In the genomic region with DNA sequence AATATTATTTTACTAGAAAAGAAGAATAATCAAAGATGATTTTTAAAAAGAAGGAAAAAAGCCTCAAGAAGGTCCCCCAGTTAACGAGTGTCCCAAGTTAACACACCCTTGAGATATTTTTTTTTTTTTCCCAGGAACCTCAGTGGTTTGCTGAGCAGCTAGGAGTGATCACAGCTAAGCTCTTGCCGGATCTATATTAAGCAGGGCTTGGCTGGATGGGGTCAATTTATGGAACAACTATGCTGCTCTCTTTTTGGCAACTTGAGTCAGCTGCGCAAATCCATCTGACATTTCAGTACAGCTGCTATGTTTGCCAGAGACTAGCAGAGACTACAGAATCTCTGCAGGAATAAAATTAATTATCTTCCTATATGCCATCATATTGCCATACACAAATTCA, we compare ENCODE assay signal across 18 cellular contexts. TPM values are rescaled to one million over a fixed set of nuclear protein-coding genes. Genes with fewer than 3 reads are reported as not detected.
DNase-seq lines count a peak whose midpoint lies in the region; ATAC-seq, FAIRE-seq and TF ChIP-seq lines count a peak whose summit lies in the region.
"Had no signal": no experiment of that assay in that cellular context is flagged by ENCODE, and none has a peak within 500 bp of the region (broad histone marks: within the 10 kb centered on the region; RNA-seq: fewer than 3 reads in every experiment).

A gene (minus strand): TSS at position 198 of the 400 bp plus-strand sequence. CDS start 209 bp downstream, outside the sequence.

- H4K20me1 ChIP-seq in KMS-11 (ENCODE audit: insufficient read depth) (no peaks in the 10 kb centered on the region), endothelial cell of umbilical vein (replicated peaks; ENCODE audit: control insufficient read depth, extremely low read depth, insufficient read depth, low read length) (no peaks in the 10 kb centered on the region)

- no TSS peak for BruUV-seq in endothelial cell of umbilical vein (replicated peaks; lab: Mats Ljungman, UMichigan)

- TF ChIP-seq POLR2A in endothelial cell of umbilical vein (IDR thresholded peaks at IDR 0.05; ENCODE audit: low read depth, low read length), result no peak

- H3K9me3 ChIP-seq in endothelial cell of umbilical vein (replicated peaks; ENCODE audit: control insufficient read depth, insufficient read depth, low read length) (no peaks in the 10 kb centered on the region), lung (ENCODE audit: control insufficient read depth in 2 of 2, insufficient read depth in 1 of 2, low read length in 1 of 2) (no peaks in the 10 kb centered on the region), skeletal muscle tissue (ENCODE audit: control insufficient read depth in 3 of 3, low read length in 3 of 3) (no peaks in the 10 kb centered on the region), WERI-Rb-1 (ENCODE audit: severe bottlenecking) (no peaks in the 10 kb centered on the region)

- H3K36me3 ChIP-seq in KMS-11 (ENCODE audit: insufficient read depth), result no peaks in the 10 kb centered on the region
- H3K36me3 ChIP-seq in endothelial cell of umbilical vein (ENCODE audit: control insufficient read depth in 2 of 2, extremely low read depth in 1 of 2, insufficient read depth in 2 of 2, low read length in 2 of 2), result no peaks in the 10 kb centered on the region
- no peaks in the 10 kb centered on the region for H3K36me3 ChIP-seq in lung (ENCODE audit: control insufficient read depth in 2 of 2, insufficient read depth in 2 of 2, low read length in 2 of 2)
- H3K36me3 ChIP-seq in skeletal muscle tissue (ENCODE audit: control insufficient read depth in 3 of 3, insufficient read depth in 3 of 3, low read length in 3 of 3), result peaks cover 2 to 15% (median 12%) of the 10 kb centered on the region in 3 donors
- no peaks in the 10 kb centered on the region for H3K36me3 ChIP-seq in WERI-Rb-1

- intact Hi-C loops in endothelial cell of umbilical vein (cut with micrococcal nuclease), result loop anchor here (2.0 kb wide), 1 partner anchor 38 kb away; no protein-coding TSS in a partner anchor

- POLR2A ChIA-PET in endothelial cell of umbilical vein (lab: Charles Lee), result no interaction called here

- no peaks in the 10 kb centered on the region for H3K9me1 ChIP-seq in endothelial cell of umbilical vein (replicated peaks; ENCODE audit: control insufficient read depth, extremely low read depth, insufficient read depth, low read length)

- dilution Hi-C loops in endothelial cell of umbilical vein (cut with MboI; ENCODE audit: extremely low pct_ligation_motif_present, low sequenced_read_pairs), result no loop called here

- ATAC-seq in lung (ENCODE audit: insufficient read depth, low FRiP score) (no peak), HG02885 (IDR thresholded peaks at IDR 0.05; ENCODE audit: poor library complexity, unreplicated experiment) (no peak)

- H3K27ac ChIP-seq in KMS-11, result no peak within 1 kb of the TSS
- no peak within 1 kb of the TSS for H3K27ac ChIP-seq in endothelial cell of umbilical vein (ENCODE audit: insufficient read depth, low read depth, low read length)
- peak within 1 kb of the TSS; percentile 31 to 70 for H3K27ac ChIP-seq in lung (ENCODE audit: low read depth in 1 of 2, low read length in 1 of 2)
- H3K27ac ChIP-seq in skeletal muscle tissue (ENCODE audit: low read depth, low read length), result peak within 1 kb of the TSS; percentile 91
- H3K27ac ChIP-seq in WERI-Rb-1, result no peak within 1 kb of the TSS

- H2AFZ ChIP-seq in KMS-11 (ENCODE audit: low read depth), result peak within 1 kb of the TSS; percentile 44; the same call in 1 of the 2 replicates
- H2AFZ ChIP-seq in endothelial cell of umbilical vein (ENCODE audit: low read depth, low read length), result no peak within 1 kb of the TSS

- WGBS in lung, 2 donors, result 74 to 78% methylated on average over 3 of the region's 3 CpGs

- H3K79me2 ChIP-seq in KMS-11 (ENCODE audit: insufficient read depth, low read depth), result no peaks in the 10 kb centered on the region
- H3K79me2 ChIP-seq in endothelial cell of umbilical vein (ENCODE audit: control insufficient read depth, insufficient read depth, low read length), result no peaks in the 10 kb centered on the region

- no peak for DNase-seq in endothelial cell of umbilical vein (ENCODE audit: low read depth, low spot score)
- no peak for DNase-seq in lung (ENCODE audit: low spot score)
- DNase-seq in NCI-H69 (lab: John Stamatoyannopoulos, UW), result no peak
- no peak for DNase-seq in WERI-Rb-1
- no peak for DNase-seq in NCI-H2196 treated with DMSO at 0.1 percent for 48 hours (lab: John Stamatoyannopoulos, UW; ENCODE audit: unreplicated experiment)
- DNase-seq: activated CD4-positive, alpha-beta T cell treated with anti-CD3 and anti-CD28 coated beads for 1 hour; CD8-positive, alpha-beta memory T cell; cortex of kidney; foreskin fibroblast; KG1; midbrain; NCI-H1092 treated with DMSO at 0.1 percent for 48 hours; NCI-H2081; RPMI8226 had no signal

- H3K4me3 ChIP-seq in KMS-11 (IDR thresholded peaks at IDR 0.05; ENCODE audit: insufficient read depth, low read depth, low read length), result no peak within 1 kb of the TSS
- no peak within 1 kb of the TSS for H3K4me3 ChIP-seq in endothelial cell of umbilical vein (replicated peaks in 1 of 3; ENCODE audit: insufficient read depth in 1 of 3, low read depth in 1 of 3, low read length in 3 of 3)
- H3K4me3 ChIP-seq in lung, result no peak within 1 kb of the TSS
- H3K4me3 ChIP-seq in skeletal muscle tissue (ENCODE audit: low read length in 3 of 3), result peak within 1 kb of the TSS; percentile 71 to 80 (median 73)
- H3K4me3 ChIP-seq in WERI-Rb-1 (ENCODE audit: low read depth, low read length), result no peak within 1 kb of the TSS

- no peaks in the 10 kb centered on the region for H3K27me3 ChIP-seq in KMS-11 (ENCODE audit: insufficient read depth, low read depth)
- no peaks in the 10 kb centered on the region for H3K27me3 ChIP-seq in endothelial cell of umbilical vein (ENCODE audit: control insufficient read depth in 2 of 2, insufficient read depth in 2 of 2, low read length in 2 of 2)
- H3K27me3 ChIP-seq in lung (ENCODE audit: control insufficient read depth, insufficient read depth), result no peaks in the 10 kb centered on the region
- H3K27me3 ChIP-seq in skeletal muscle tissue (ENCODE audit: control insufficient read depth in 3 of 3, insufficient read depth in 3 of 3, low read length in 3 of 3), result no peaks in the 10 kb centered on the region
- H3K27me3 ChIP-seq in WERI-Rb-1 (ENCODE audit: insufficient read depth, low read depth, severe bottlenecking), result no peaks in the 10 kb centered on the region

- TF ChIP-seq CTCF in KMS-11 (conservative IDR thresholded peaks at IDR 0.05; ENCODE audit: low read depth, low read length) (no peak), endothelial cell of umbilical vein (IDR thresholded peaks at IDR 0.05; ENCODE audit: extremely low read depth in 1 of 2, insufficient read depth in 1 of 2, low read depth in 1 of 2, low read length in 2 of 2) (no peak), lung (IDR thresholded peaks at IDR 0.05; ENCODE audit: control extremely low read depth, extremely low read depth) (no peak), WERI-Rb-1 (IDR thresholded peaks at IDR 0.05; ENCODE audit: low read depth, low read length) (no peak)

- CTCF ChIA-PET in endothelial cell of umbilical vein (lab: Charles Lee), result interaction anchor here (0.6 to 5.3 kb wide), 8 partner anchors 9 to 317 kb away, joined by 3 to 56 read pairs (median 4); no protein-coding TSS in a partner anchor

- FAIRE-seq in endothelial cell of umbilical vein (lab: Jason Lieb, UNC), result no peak
- FAIRE-seq: GM12892 had no signal

- H3K4me1 ChIP-seq in KMS-11 (ENCODE audit: low read depth, poor library complexity, severe bottlenecking), result peaks cover 8% of the 10 kb centered on the region
- peaks cover 20% of the 10 kb centered on the region for H3K4me1 ChIP-seq in endothelial cell of umbilical vein (ENCODE audit: control insufficient read depth, extremely low read depth, insufficient read depth, low read length)
- peaks cover 0 to 8% of the 10 kb centered on the region in 2 donors for H3K4me1 ChIP-seq in lung (ENCODE audit: control insufficient read depth in 2 of 2, insufficient read depth in 2 of 2, low read length in 2 of 2)
- H3K4me1 ChIP-seq in skeletal muscle tissue (ENCODE audit: control insufficient read depth in 3 of 3, insufficient read depth in 3 of 3, low read length in 3 of 3), result peaks cover 13 to 21% (median 20%) of the 10 kb centered on the region in 3 donors

- no peak within 1 kb of the TSS for H3K9ac ChIP-seq in KMS-11
- H3K9ac ChIP-seq in endothelial cell of umbilical vein (replicated peaks; ENCODE audit: extremely low read depth, insufficient read depth, low read length), result no peak within 1 kb of the TSS
- H3K9ac ChIP-seq in skeletal muscle tissue (ENCODE audit: low read depth in 1 of 3, low read length in 3 of 3), result peak within 1 kb of the TSS; percentile 80 to 91 (median 81)

- H3K4me2 ChIP-seq in KMS-11, result no peak within 1 kb of the TSS
- peak within 1 kb of the TSS; percentile 73 for H3K4me2 ChIP-seq in endothelial cell of umbilical vein (ENCODE audit: insufficient read depth, low read length)

TF ChIP-seq in endothelial cell of umbilical vein, 7 proteins besides CTCF, POLR2A, EP300 and RAD21:
- no peak for TF ChIP-seq EZH2 (IDR thresholded peaks at IDR 0.05; ENCODE audit: borderline replicate concordance, low read depth, low read length, severe bottlenecking)
- TF ChIP-seq, protein P1, sequence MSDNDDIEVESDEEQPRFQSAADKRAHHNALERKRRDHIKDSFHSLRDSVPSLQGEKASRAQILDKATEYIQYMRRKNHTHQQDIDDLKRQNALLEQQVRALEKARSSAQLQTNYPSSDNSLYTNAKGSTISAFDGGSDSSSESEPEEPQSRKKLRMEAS (IDR thresholded peaks at IDR 0.05; ENCODE audit: insufficient read depth, insufficient read length), result no peak
- no peak for TF ChIP-seq GATA2 (IDR thresholded peaks at IDR 0.05; ENCODE audit: insufficient read depth, insufficient read length, low read depth, low read length)
- TF ChIP-seq JUN (IDR thresholded peaks at IDR 0.05; ENCODE audit: borderline replicate concordance, insufficient read depth, insufficient read length, low read depth), result no peak
- no peak for TF ChIP-seq POLR2AphosphoS5 (IDR thresholded peaks at IDR 0.05; ENCODE audit: insufficient read depth, low read depth, low read length)
- TF ChIP-seq FOS (IDR thresholded peaks at IDR 0.05; ENCODE audit: borderline replicate concordance, insufficient read depth, low read length), result no peak
- TF ChIP-seq MYC (IDR thresholded peaks at IDR 0.05; ENCODE audit: low read depth, low read length), result no peak

RNA-seq across cellular contexts. Expression of the gene that starts here (rescaled TPM):
- total RNA-seq in endothelial cell of umbilical vein, result not detected in 2 replicates
- not detected in 2 replicates for polyA plus RNA-seq in endothelial cell of umbilical vein
- not detected in 2 replicates for polyA plus RNA-seq in endothelial cell of umbilical vein (2011; cell fraction: cytosol; rRNA removed)
- not detected in 2 replicates for polyA plus RNA-seq in endothelial cell of umbilical vein (2011; cell fraction: nucleus; rRNA removed)
- polyA plus RNA-seq in endothelial cell of umbilical vein (2012), result 0.04 and 0.05 TPM in 2 replicates
- not detected in 2 replicates for polyA minus RNA-seq in endothelial cell of umbilical vein
- polyA minus RNA-seq in endothelial cell of umbilical vein (2011; cell fraction: cytosol; rRNA and poly(A)+ RNA removed), result not detected
- polyA minus RNA-seq in endothelial cell of umbilical vein (2011; cell fraction: nucleus; rRNA and poly(A)+ RNA removed), result not detected in 2 replicates
- total RNA-seq in lung, result under 1 TPM; 0.11 to 0.12 TPM
- polyA plus RNA-seq in lung, result under 1 TPM; 0.08 to 0.14 TPM
- total RNA-seq in skeletal muscle tissue, result 31.8 TPM
- total RNA-seq: CD8-positive, alpha-beta memory T cell had no signal

Comparison
In these comparisons a context has a peak if more than half of its experiments do, and no peak if none do; other contexts are left out.
1. RNA of the gene that starts here (total RNA-seq): 31.8 TPM in skeletal muscle tissue (single experiment); 0.11 to 0.12 TPM in lung and not detected in endothelial cell of umbilical vein; every median in the first group is over 10 times any median in the second.
2. H3K27ac ChIP-seq: peak in lung (2 of 2) and skeletal muscle tissue (single experiment); none in KMS-11 (single experiment), endothelial cell of umbilical vein (single experiment) and WERI-Rb-1 (single experiment).
3. H3K4me3 ChIP-seq: peak in skeletal muscle tissue (3 of 3); none in KMS-11 (single experiment), endothelial cell of umbilical vein (0 of 3), lung (single experiment) and WERI-Rb-1 (single experiment).
4. H3K9ac ChIP-seq: peak in skeletal muscle tissue (3 of 3); none in KMS-11 (single experiment) and endothelial cell of umbilical vein (single experiment).